In genomic region chr19:17929056-17929455, GRCh38 we compare ENCODE assay signal across 21 cellular contexts. TPM values are rescaled to one million over a fixed set of nuclear protein-coding genes. Genes with fewer than 3 reads are reported as not detected.
A peak's percentile ranks its signal among the peaks of the same experiment; 100 is the strongest.
DNase-seq lines count a peak whose midpoint lies in the region; FAIRE-seq and TF ChIP-seq lines count a peak whose summit lies in the region.
"Had no signal": no experiment of that assay in that cellular context is flagged by ENCODE, and none has a peak within 500 bp of the region (broad histone marks: within the 10 kb centered on the region; RNA-seq: fewer than 3 reads in every experiment).

No MANE protein-coding gene starts in this region.

- DNase-seq in GM10266 (ENCODE audit: extremely low spot score): peak; percentile 70
- DNase-seq in GM18507 (ENCODE audit: extremely low spot score, insufficient read length, low read depth): no peak
- peak; percentile 37 for DNase-seq in osteoblast (ENCODE audit: insufficient read length, low spot score, missing footprints)
- DNase-seq in germinal center (ENCODE audit: low spot score): no peak
- DNase-seq in D721Med (ENCODE audit: insufficient read length, low spot score): no peak
- no peak for DNase-seq in MM.1S
- DNase-seq: BE2C; CD4-positive, CD25-positive, alpha-beta regulatory T cell; COR-L47; HFFc6; NCI-H1105; NCI-H2081; NCI-H2171 treated with DMSO at 0.1 percent for 48 hours; NCI-H446; NCI-H526 treated with DMSO at 0.1 percent for 48 hours; Peyer's patch had no signal

- H4K20me1 ChIP-seq in KMS-11 (ENCODE audit: insufficient read depth): no peaks in the 10 kb centered on the region
- H4K20me1 ChIP-seq in osteoblast (ENCODE audit: insufficient read depth, low read length): no peaks in the 10 kb centered on the region
- H4K20me1 ChIP-seq in MM.1S (ENCODE audit: insufficient read depth, low read length): no peaks in the 10 kb centered on the region

- no peaks in the 10 kb centered on the region for H3K9me2 ChIP-seq in MM.1S (replicated peaks; ENCODE audit: insufficient read depth, low read length)

- peaks cover 22% of the 10 kb centered on the region; the same call in 1 of the 2 replicates for H3K27me3 ChIP-seq in KMS-11 (ENCODE audit: insufficient read depth, low read depth)
- no peaks in the 10 kb centered on the region for H3K27me3 ChIP-seq in osteoblast (ENCODE audit: insufficient read depth, low read length)
- H3K27me3 ChIP-seq in MM.1S (replicated peaks; ENCODE audit: insufficient read depth, low read length): peaks cover 36% of the 10 kb centered on the region
- H3K27me3 ChIP-seq: BE2C, Peyer's patch had no signal

- H3K36me3 ChIP-seq in KMS-11 (ENCODE audit: insufficient read depth): no peaks in the 10 kb centered on the region
- no peaks in the 10 kb centered on the region for H3K36me3 ChIP-seq in osteoblast (ENCODE audit: insufficient read depth, low read length)
- no peaks in the 10 kb centered on the region for H3K36me3 ChIP-seq in MM.1S (replicated peaks; ENCODE audit: insufficient read depth, low read length)
- H3K36me3 ChIP-seq: BE2C, Peyer's patch had no signal

- no peak overlapping the region for H3K9ac ChIP-seq in KMS-11
- no peak overlapping the region for H3K9ac ChIP-seq in MM.1S (ENCODE audit: low read length)

- H3K79me2 ChIP-seq in KMS-11 (ENCODE audit: insufficient read depth, low read depth) (no peaks in the 10 kb centered on the region; the same call in 1 of the 2 replicates), osteoblast (ENCODE audit: insufficient read depth, low read length) (peaks cover 12% of the 10 kb centered on the region), MM.1S (ENCODE audit: low read length) (peaks cover 10% of the 10 kb centered on the region)

- H2AFZ ChIP-seq in KMS-11 (ENCODE audit: low read depth) (no peak overlapping the region), osteoblast (ENCODE audit: low read length) (no peak overlapping the region), MM.1S (ENCODE audit: low read length) (no peak overlapping the region)

- no peak for TF ChIP-seq CTCF in GM10266 (IDR thresholded peaks at IDR 0.05; ENCODE audit: control insufficient read depth, insufficient read depth, low read depth, missing control alignments)
- no peak for TF ChIP-seq CTCF in KMS-11 (conservative IDR thresholded peaks at IDR 0.05; ENCODE audit: low read depth, low read length)
- no peak for TF ChIP-seq CTCF in osteoblast (IDR thresholded peaks at IDR 0.05; ENCODE audit: extremely low read depth, low read depth, low read length)
- TF ChIP-seq CTCF in D721Med (IDR thresholded peaks at IDR 0.05; ENCODE audit: insufficient read depth, missing control alignments): no peak
- no peak for TF ChIP-seq CTCF in MM.1S (IDR thresholded peaks at IDR 0.05; ENCODE audit: low read length)

- peak overlapping the region; percentile 8; the same call in 1 of the 2 replicates for H3K4me2 ChIP-seq in KMS-11
- no peak overlapping the region for H3K4me2 ChIP-seq in osteoblast (ENCODE audit: insufficient read depth, low read length)
- H3K4me2 ChIP-seq in MM.1S (ENCODE audit: low read depth, low read length): no peak overlapping the region

- no peaks in the 10 kb centered on the region for H3K9me3 ChIP-seq in osteoblast (ENCODE audit: low read depth, low read length)
- no peaks in the 10 kb centered on the region for H3K9me3 ChIP-seq in MM.1S (replicated peaks; ENCODE audit: insufficient read depth, low read length)
- H3K9me3 ChIP-seq: BE2C, Peyer's patch had no signal

- peaks cover 29% of the 10 kb centered on the region for H3K4me1 ChIP-seq in KMS-11 (ENCODE audit: low read depth, poor library complexity, severe bottlenecking)
- H3K4me1 ChIP-seq in osteoblast (ENCODE audit: insufficient read depth, low read length): peaks cover 15% of the 10 kb centered on the region
- H3K4me1 ChIP-seq in MM.1S (ENCODE audit: low read length): peaks cover 11% of the 10 kb centered on the region
- H3K4me1 ChIP-seq: BE2C had no signal

- no peaks in the 10 kb centered on the region for H3F3A ChIP-seq in MM.1S (ENCODE audit: insufficient read depth, low read length)

- H3K27ac ChIP-seq in KMS-11: no peak overlapping the region
- H3K27ac ChIP-seq in osteoblast (ENCODE audit: low read depth, low read length): no peak overlapping the region
- no peak overlapping the region for H3K27ac ChIP-seq in MM.1S (ENCODE audit: low read length)
- H3K27ac ChIP-seq: Peyer's patch had no signal

- peak; percentile 59 for FAIRE-seq in GM18507 (lab: Jason Lieb, UNC)
- FAIRE-seq in D721Med (lab: Jason Lieb, UNC): no peak
- FAIRE-seq: A204.1, G401.6 had no signal

- H3K4me3 ChIP-seq in KMS-11 (IDR thresholded peaks at IDR 0.05; ENCODE audit: insufficient read depth, low read depth, low read length) (no peak overlapping the region), osteoblast (ENCODE audit: insufficient read depth, low read length) (no peak overlapping the region), MM.1S (ENCODE audit: low read length) (no peak overlapping the region)
- H3K4me3 ChIP-seq: Peyer's patch had no signal

RNA-seq across cellular contexts. Expression of gene CCDC124, which starts 3.8 kb away (rescaled TPM):
- 15.9 and 21.5 TPM in 2 replicates for total RNA-seq in osteoblast

RNA-seq across cellular contexts. Expression of gene KCNN1, which starts 37.9 kb away (rescaled TPM):
- under 0.01 TPM in 1 of 2 replicates, not detected in the other for total RNA-seq in osteoblast
- total RNA-seq: CD4-positive, CD25-positive, alpha-beta regulatory T cell; HFFc6; Peyer's patch had no signal

RNA-seq across cellular contexts. Expression of gene SLC5A5, which starts 57.3 kb away (rescaled TPM):
- total RNA-seq in osteoblast: under 0.01 TPM in 2 replicates
- total RNA-seq: H4, HFFc6, Peyer's patch, SK-MEL-5 had no signal

Comparison
In these comparisons a context has a peak if more than half of its experiments do, and no peak if none do; other contexts are left out.
1. DNase-seq: peak in GM10266 (single experiment) and osteoblast (single experiment); none in GM18507 (single experiment), germinal center (single experiment), D721Med (single experiment) and MM.1S (single experiment).